8 cellular contexts compared by ENCODE assay signal in the genomic region with DNA sequence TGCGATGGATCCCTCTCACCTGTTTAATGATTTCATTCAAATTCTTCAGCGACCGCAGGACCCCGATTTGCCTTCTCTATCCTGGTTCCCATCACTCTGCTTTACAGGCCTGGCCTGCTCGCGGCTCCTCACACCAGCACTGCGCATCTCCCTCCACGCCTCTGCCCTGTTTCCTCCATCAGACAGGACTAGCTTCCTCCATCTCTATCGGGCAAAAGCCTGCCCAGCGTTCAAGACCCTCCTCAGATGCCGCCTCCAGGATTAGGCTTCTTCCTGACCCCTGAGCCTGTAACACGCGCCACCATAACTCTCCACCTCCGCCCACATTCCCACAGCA.
DNase-seq lines count a peak whose midpoint lies in the region; ATAC-seq and TF ChIP-seq lines count a peak whose summit lies in the region.
"Not testable (repeated sequence)": the region's sequence is repeated elsewhere in the genome, so short reads cannot be mapped to it uniquely, and the experiment has no call there.

No MANE protein-coding gene starts in this region.

- not testable (repeated sequence) for TF ChIP-seq CTCF in AG10803 (conservative IDR thresholded peaks at IDR 0.05; ENCODE audit: low read length); HEK293 (tag by site-specific recombination; IDR thresholded peaks at IDR 0.05); SU-DHL-6 (IDR thresholded peaks at IDR 0.05; ENCODE audit: insufficient read depth, low read length, poor library complexity, severe bottlenecking); endodermal cell (conservative IDR thresholded peaks at IDR 0.05)

- not testable (repeated sequence) for ATAC-seq in natural killer cell treated with Interleukin-12 subunit alpha and Interleukin-12 subunit beta and Interleukin-15 and Interleukin-18, amount 100 ng/mL, for 72 hours; stimulated activated naive CD8-positive, alpha-beta T cell treated with anti-CD3 and anti-CD28 coated beads, Interleukin-15, amount 100 ng/mL, for 72 hours

- DNase-seq in AG10803 (ENCODE audit: low read depth); activated naive CD8-positive, alpha-beta T cell treated with anti-CD3 and anti-CD28 coated beads for 36 hours; endodermal cell; natural killer cell treated with Interleukin-12 subunit alpha and Interleukin-12 subunit beta and Interleukin-15 and Interleukin-18, amount 100 ng/mL, for 72 hours (ENCODE audit: low spot score); stimulated activated naive CD8-positive, alpha-beta T cell treated with anti-CD3 and anti-CD28 coated beads, Interleukin-15, amount 100 ng/mL, for 72 hours: not testable (repeated sequence)

- H3K4me1 ChIP-seq in HEK293 (ENCODE audit: control insufficient read depth, insufficient read depth, low read length); endodermal cell (ENCODE audit: control insufficient read depth, insufficient read depth, low read length): not testable (repeated sequence)

- H3K9me3 ChIP-seq in HEK293 (ENCODE audit: control insufficient read depth, insufficient read depth, low read depth, low read length); SU-DHL-6 (ENCODE audit: insufficient read depth, low read length); endodermal cell (ENCODE audit: control insufficient read depth, low read length); iPS-18c (ENCODE audit: control insufficient read depth, insufficient read depth, low read length): not testable (repeated sequence)

- H2AFZ ChIP-seq in SU-DHL-6 (ENCODE audit: low read depth, low read length, severe bottlenecking): peak overlapping the region; percentile 76

- POLR2A ChIA-PET in HEK293 (lab: Yijun Ruan, JAX): interaction anchor here (0.6 to 0.7 kb wide), 3 partner anchors 10 to 125 kb away, joined by 3 to 5 read pairs (median 3); no protein-coding TSS in a partner anchor

- H3K4me3 ChIP-seq in AG10803 (ENCODE audit: low read length) (peak overlapping the region; percentile 87), HEK293 (ENCODE audit: low read depth, low read length) (peak overlapping the region; percentile 21), SU-DHL-6 (ENCODE audit: insufficient read depth, low read length, poor library complexity, severe bottlenecking) (peak overlapping the region; percentile 92), endodermal cell (ENCODE audit: low read length) (peak overlapping the region; percentile 77), iPS-18c (ENCODE audit: insufficient read depth, low read depth, low read length) (peak overlapping the region; percentile 63)

- peaks cover 22% of the 10 kb centered on the region for H3K4me1 Mint-ChIP-seq in activated naive CD8-positive, alpha-beta T cell treated with anti-CD3 and anti-CD28 coated beads for 36 hours
- not testable (repeated sequence) for H3K4me1 Mint-ChIP-seq in endodermal cell
- H3K4me1 Mint-ChIP-seq in natural killer cell treated with Interleukin-12 subunit alpha and Interleukin-12 subunit beta and Interleukin-15 and Interleukin-18, amount 100 ng/mL, for 72 hours (ENCODE audit: low read depth in 2 of 2): peaks cover 17 to 22% of the 10 kb centered on the region in 2 donors
- H3K4me1 Mint-ChIP-seq in stimulated activated naive CD8-positive, alpha-beta T cell treated with anti-CD3 and anti-CD28 coated beads, Interleukin-15, amount 100 ng/mL, for 72 hours: peaks cover 27% of the 10 kb centered on the region

- not testable (repeated sequence) for H3F3A ChIP-seq in SU-DHL-6 (ENCODE audit: insufficient read depth)

- H3K36me3 Mint-ChIP-seq in activated naive CD8-positive, alpha-beta T cell treated with anti-CD3 and anti-CD28 coated beads for 36 hours: peaks cover 21% of the 10 kb centered on the region
- H3K36me3 Mint-ChIP-seq in endodermal cell (ENCODE audit: low read depth): not testable (repeated sequence)
- H3K36me3 Mint-ChIP-seq in natural killer cell treated with Interleukin-12 subunit alpha and Interleukin-12 subunit beta and Interleukin-15 and Interleukin-18, amount 100 ng/mL, for 72 hours: peaks cover 16% of the 10 kb centered on the region

- H3K36me3 ChIP-seq in HEK293 (ENCODE audit: control insufficient read depth in 2 of 2, insufficient read depth in 1 of 2, low read length in 2 of 2); SU-DHL-6 (ENCODE audit: low read length); endodermal cell (ENCODE audit: control insufficient read depth, insufficient read depth, low read length): not testable (repeated sequence)

- peak overlapping the region; percentile 93 for H3K9ac ChIP-seq in SU-DHL-6 (ENCODE audit: low read length)
- H3K9ac ChIP-seq in endodermal cell (ENCODE audit: extremely low read depth, low read length, poor library complexity, severe bottlenecking): not testable (repeated sequence)

- not testable (repeated sequence) for H4K20me1 ChIP-seq in SU-DHL-6 (ENCODE audit: low read depth, low read length)

- 69 to 82% methylated on average over 4 to 14 of the region's 14 CpGs for WGBS in endodermal cell (ENCODE audit: insufficient coverage in 1 of 2, insufficient read length in 1 of 2), 2 experiments

- peak overlapping the region; percentile 92 for H3K27ac Mint-ChIP-seq in activated naive CD8-positive, alpha-beta T cell treated with anti-CD3 and anti-CD28 coated beads for 36 hours
- not testable (repeated sequence) for H3K27ac Mint-ChIP-seq in endodermal cell
- H3K27ac Mint-ChIP-seq in natural killer cell treated with Interleukin-12 subunit alpha and Interleukin-12 subunit beta and Interleukin-15 and Interleukin-18, amount 100 ng/mL, for 72 hours: peak overlapping the region; percentile 72 to 82
- peak overlapping the region; percentile 87 to 99 for H3K27ac Mint-ChIP-seq in stimulated activated naive CD8-positive, alpha-beta T cell treated with anti-CD3 and anti-CD28 coated beads, Interleukin-15, amount 100 ng/mL, for 72 hours

- CTCF ChIA-PET in HEK293 (lab: Yijun Ruan, JAX): not testable (repeated sequence)

- H3K9me3 Mint-ChIP-seq in activated naive CD8-positive, alpha-beta T cell treated with anti-CD3 and anti-CD28 coated beads for 36 hours; natural killer cell treated with Interleukin-12 subunit alpha and Interleukin-12 subunit beta and Interleukin-15 and Interleukin-18, amount 100 ng/mL, for 72 hours: not testable (repeated sequence)
- H3K9me3 Mint-ChIP-seq in endodermal cell: peaks cover 61% of the 10 kb centered on the region
- H3K9me3 Mint-ChIP-seq in stimulated activated naive CD8-positive, alpha-beta T cell treated with anti-CD3 and anti-CD28 coated beads, Interleukin-15, amount 100 ng/mL, for 72 hours: peaks cover 15 to 20% of the 10 kb centered on the region in 2 donors

- H3K27me3 ChIP-seq in SU-DHL-6 (ENCODE audit: low read length); endodermal cell (ENCODE audit: control insufficient read depth, insufficient read depth, low read length, poor library complexity, severe bottlenecking): not testable (repeated sequence)

- 0 out of 2 replicates have a peak, but pooled peaks cover 10% of the 10 kb centered on the region for H3K79me2 ChIP-seq in SU-DHL-6 (ENCODE audit: insufficient read depth, low read length)

- peak overlapping the region; percentile 81 for H3K4me3 Mint-ChIP-seq in activated naive CD8-positive, alpha-beta T cell treated with anti-CD3 and anti-CD28 coated beads for 36 hours
- peak overlapping the region; percentile 66 for H3K4me3 Mint-ChIP-seq in endodermal cell
- H3K4me3 Mint-ChIP-seq in natural killer cell treated with Interleukin-12 subunit alpha and Interleukin-12 subunit beta and Interleukin-15 and Interleukin-18, amount 100 ng/mL, for 72 hours: peak overlapping the region; percentile 84
- H3K4me3 Mint-ChIP-seq in stimulated activated naive CD8-positive, alpha-beta T cell treated with anti-CD3 and anti-CD28 coated beads, Interleukin-15, amount 100 ng/mL, for 72 hours: peak overlapping the region; percentile 89 to 93

- not testable (repeated sequence) for H3K9me2 ChIP-seq in SU-DHL-6 (replicated peaks; ENCODE audit: insufficient read depth, low read length)

- H3K27me3 Mint-ChIP-seq in activated naive CD8-positive, alpha-beta T cell treated with anti-CD3 and anti-CD28 coated beads for 36 hours; endodermal cell (ENCODE audit: insufficient read depth); natural killer cell treated with Interleukin-12 subunit alpha and Interleukin-12 subunit beta and Interleukin-15 and Interleukin-18, amount 100 ng/mL, for 72 hours; stimulated activated naive CD8-positive, alpha-beta T cell treated with anti-CD3 and anti-CD28 coated beads, Interleukin-15, amount 100 ng/mL, for 72 hours: not testable (repeated sequence)

- H3K27ac ChIP-seq in HEK293 (ENCODE audit: extremely low read depth, low read depth, low read length); SU-DHL-6 (ENCODE audit: low read depth, low read length); endodermal cell (ENCODE audit: low read depth, low read length): not testable (repeated sequence)

- H3K4me2 ChIP-seq in SU-DHL-6 (ENCODE audit: low read depth, low read length, poor library complexity, severe bottlenecking): peak overlapping the region; percentile 63

Comparison
In these comparisons a context has a peak if more than half of its experiments do, and no peak if none do; other contexts are left out.
1. H3K4me3 ChIP-seq: peak in every context shown above with its lines; median percentile 92 in SU-DHL-6; 87 in AG10803; 77 in endodermal cell; 63 in iPS-18c; 21 in HEK293.